In genomic region chr20:48217191-48217590, GRCh38 we compare ENCODE assay signal across 24 cellular contexts.
DNase-seq lines count a peak whose midpoint lies in the region; ATAC-seq and TF ChIP-seq lines count a peak whose summit lies in the region.
"Had no signal": no experiment of that assay in that cellular context is flagged by ENCODE, and none has a peak within 500 bp of the region (broad histone marks: within the 10 kb centered on the region; RNA-seq: fewer than 3 reads in every experiment).

No MANE protein-coding gene starts in this region.

- H3K27me3 ChIP-seq in neural progenitor cell (no peaks in the 10 kb centered on the region), GM23338 (ENCODE audit: insufficient read depth) (no peaks in the 10 kb centered on the region)

- H3K27ac ChIP-seq in neural progenitor cell (no peak overlapping the region), GM23338 (ENCODE audit: low read depth) (no peak overlapping the region)
- H3K27ac ChIP-seq: GM23248, PC-9 had no signal

- H3K9me3 ChIP-seq in neural progenitor cell (ENCODE audit: low read depth), result no peaks in the 10 kb centered on the region
- H3K9me3 ChIP-seq: HAP-1 had no signal

- H3K9ac ChIP-seq in neural progenitor cell, result no peak overlapping the region
- H3K9ac ChIP-seq: GM23248 had no signal

- H3K27me3 Mint-ChIP-seq in neural progenitor cell (ENCODE audit: insufficient read depth, low read depth) (peaks cover 10% of the 10 kb centered on the region), GM23338 (ENCODE audit: insufficient read depth, low read depth, poor library complexity) (peaks cover 10% of the 10 kb centered on the region)

- DNase-seq in left cardiac atrium, result no peak
- DNase-seq in left ventricle myocardium superior, result no peak
- peak; percentile 68 for DNase-seq in kidney glomerular epithelial cell (lab: John Stamatoyannopoulos, UW)
- no peak for DNase-seq in neural progenitor cell (ENCODE audit: low spot score)
- DNase-seq in GM10266 (ENCODE audit: extremely low spot score), result no peak
- no peak for DNase-seq in GM23338 (ENCODE audit: low spot score)
- DNase-seq: Calu3; DMS79 treated with DMSO at 0.1 percent for 48 hours; GM23248; Kasumi-1; NCI-H1092 treated with DMSO at 0.1 percent for 48 hours; NCI-H1436; NCI-H187; NCI-H2081 treated with DMSO at 0.1 percent for 48 hours; NCI-H446; NCI-H524 treated with DMSO at 0.1 percent for 48 hours; NCI-H82; NK-92 treated with Interleukin-12 subunit alpha and Interleukin-12 subunit beta, amount 100 ng/mL, for 24 hours; PC-9; RPMI8226; SHP77 had no signal

- H3K36me3 ChIP-seq in neural progenitor cell (no peaks in the 10 kb centered on the region), GM23338 (ENCODE audit: insufficient read depth) (no peaks in the 10 kb centered on the region)
- H3K36me3 ChIP-seq: HAP-1 had no signal

- H3F3A ChIP-seq in neural progenitor cell (ENCODE audit: low read depth), result no peaks in the 10 kb centered on the region
- no peaks in the 10 kb centered on the region for H3F3A ChIP-seq in GM23338 (replicated peaks; ENCODE audit: low read depth)

- ATAC-seq in left cardiac atrium, result peak; percentile 41 to 88
- no peak for ATAC-seq in left ventricle myocardium superior
- ATAC-seq in HG02840 (IDR thresholded peaks at IDR 0.05; ENCODE audit: low FRiP score, unreplicated experiment), result no peak
- no peak for ATAC-seq in GM23338
- ATAC-seq: HepG2 had no signal

- no peak overlapping the region for H3K4me2 ChIP-seq in neural progenitor cell
- H3K4me2 ChIP-seq in GM23338, result no peak overlapping the region
- H3K4me2 ChIP-seq: PC-9 had no signal

- no peak for TF ChIP-seq CTCF in neural progenitor cell (IDR thresholded peaks at IDR 0.05)
- no peak for TF ChIP-seq CTCF in GM10266 (IDR thresholded peaks at IDR 0.05; ENCODE audit: control insufficient read depth, insufficient read depth, low read depth, missing control alignments)
- TF ChIP-seq CTCF in GM23338 (conservative IDR thresholded peaks at IDR 0.05; ENCODE audit: low read depth in 2 of 2), result no peak

- H3K9me3 Mint-ChIP-seq in neural progenitor cell (peaks cover 2% of the 10 kb centered on the region), GM23338 (no peaks in the 10 kb centered on the region)

- H3K79me2 ChIP-seq in neural progenitor cell (ENCODE audit: low read depth) (no peaks in the 10 kb centered on the region), GM23338 (replicated peaks; ENCODE audit: insufficient read depth) (no peaks in the 10 kb centered on the region)

- no peaks in the 10 kb centered on the region for H3K9me2 ChIP-seq in GM23338 (ENCODE audit: insufficient read depth)

- peak overlapping the region; percentile 21 for H3K27ac Mint-ChIP-seq in neural progenitor cell
- H3K27ac Mint-ChIP-seq in GM23338, result no peak overlapping the region

- H3K4me1 ChIP-seq in neural progenitor cell (no peaks in the 10 kb centered on the region), GM23338 (ENCODE audit: insufficient read depth) (no peaks in the 10 kb centered on the region)
- H3K4me1 ChIP-seq: HAP-1 had no signal

- intact Hi-C loops in left cardiac atrium (cut with DNase I) (no loop called here), left ventricle myocardium superior (cut with micrococcal nuclease) (no loop called here)

- H3K36me3 Mint-ChIP-seq in neural progenitor cell, result no peaks in the 10 kb centered on the region
- no peaks in the 10 kb centered on the region; the same call in 2 of the 3 replicates for H3K36me3 Mint-ChIP-seq in GM23338 (ENCODE audit: low read depth)

- no peak overlapping the region for H3K4me3 ChIP-seq in neural progenitor cell
- no peak overlapping the region for H3K4me3 ChIP-seq in GM23338
- H3K4me3 ChIP-seq: GM23248, HAP-1, PC-9 had no signal

- no peak overlapping the region for H3K4me3 Mint-ChIP-seq in neural progenitor cell
- H3K4me3 Mint-ChIP-seq in GM23338, result no peak overlapping the region

- H3K4me1 Mint-ChIP-seq in neural progenitor cell (peaks cover 8% of the 10 kb centered on the region), GM23338 (no peaks in the 10 kb centered on the region; the same call in 2 of the 3 replicates)

- H4K20me1 ChIP-seq in neural progenitor cell (ENCODE audit: low read depth), result no peaks in the 10 kb centered on the region
- no peaks in the 10 kb centered on the region for H4K20me1 ChIP-seq in GM23338 (replicated peaks; ENCODE audit: insufficient read depth)

- H2AFZ ChIP-seq in neural progenitor cell (replicated peaks), result no peak overlapping the region
- no peak overlapping the region for H2AFZ ChIP-seq in GM23338
- H2AFZ ChIP-seq: GM23248, PC-9 had no signal

TF ChIP-seq in GM23338, 12 proteins besides CTCF, POLR2A, EP300 and RAD21 (continues in another document):
- TF ChIP-seq, protein P1, sequence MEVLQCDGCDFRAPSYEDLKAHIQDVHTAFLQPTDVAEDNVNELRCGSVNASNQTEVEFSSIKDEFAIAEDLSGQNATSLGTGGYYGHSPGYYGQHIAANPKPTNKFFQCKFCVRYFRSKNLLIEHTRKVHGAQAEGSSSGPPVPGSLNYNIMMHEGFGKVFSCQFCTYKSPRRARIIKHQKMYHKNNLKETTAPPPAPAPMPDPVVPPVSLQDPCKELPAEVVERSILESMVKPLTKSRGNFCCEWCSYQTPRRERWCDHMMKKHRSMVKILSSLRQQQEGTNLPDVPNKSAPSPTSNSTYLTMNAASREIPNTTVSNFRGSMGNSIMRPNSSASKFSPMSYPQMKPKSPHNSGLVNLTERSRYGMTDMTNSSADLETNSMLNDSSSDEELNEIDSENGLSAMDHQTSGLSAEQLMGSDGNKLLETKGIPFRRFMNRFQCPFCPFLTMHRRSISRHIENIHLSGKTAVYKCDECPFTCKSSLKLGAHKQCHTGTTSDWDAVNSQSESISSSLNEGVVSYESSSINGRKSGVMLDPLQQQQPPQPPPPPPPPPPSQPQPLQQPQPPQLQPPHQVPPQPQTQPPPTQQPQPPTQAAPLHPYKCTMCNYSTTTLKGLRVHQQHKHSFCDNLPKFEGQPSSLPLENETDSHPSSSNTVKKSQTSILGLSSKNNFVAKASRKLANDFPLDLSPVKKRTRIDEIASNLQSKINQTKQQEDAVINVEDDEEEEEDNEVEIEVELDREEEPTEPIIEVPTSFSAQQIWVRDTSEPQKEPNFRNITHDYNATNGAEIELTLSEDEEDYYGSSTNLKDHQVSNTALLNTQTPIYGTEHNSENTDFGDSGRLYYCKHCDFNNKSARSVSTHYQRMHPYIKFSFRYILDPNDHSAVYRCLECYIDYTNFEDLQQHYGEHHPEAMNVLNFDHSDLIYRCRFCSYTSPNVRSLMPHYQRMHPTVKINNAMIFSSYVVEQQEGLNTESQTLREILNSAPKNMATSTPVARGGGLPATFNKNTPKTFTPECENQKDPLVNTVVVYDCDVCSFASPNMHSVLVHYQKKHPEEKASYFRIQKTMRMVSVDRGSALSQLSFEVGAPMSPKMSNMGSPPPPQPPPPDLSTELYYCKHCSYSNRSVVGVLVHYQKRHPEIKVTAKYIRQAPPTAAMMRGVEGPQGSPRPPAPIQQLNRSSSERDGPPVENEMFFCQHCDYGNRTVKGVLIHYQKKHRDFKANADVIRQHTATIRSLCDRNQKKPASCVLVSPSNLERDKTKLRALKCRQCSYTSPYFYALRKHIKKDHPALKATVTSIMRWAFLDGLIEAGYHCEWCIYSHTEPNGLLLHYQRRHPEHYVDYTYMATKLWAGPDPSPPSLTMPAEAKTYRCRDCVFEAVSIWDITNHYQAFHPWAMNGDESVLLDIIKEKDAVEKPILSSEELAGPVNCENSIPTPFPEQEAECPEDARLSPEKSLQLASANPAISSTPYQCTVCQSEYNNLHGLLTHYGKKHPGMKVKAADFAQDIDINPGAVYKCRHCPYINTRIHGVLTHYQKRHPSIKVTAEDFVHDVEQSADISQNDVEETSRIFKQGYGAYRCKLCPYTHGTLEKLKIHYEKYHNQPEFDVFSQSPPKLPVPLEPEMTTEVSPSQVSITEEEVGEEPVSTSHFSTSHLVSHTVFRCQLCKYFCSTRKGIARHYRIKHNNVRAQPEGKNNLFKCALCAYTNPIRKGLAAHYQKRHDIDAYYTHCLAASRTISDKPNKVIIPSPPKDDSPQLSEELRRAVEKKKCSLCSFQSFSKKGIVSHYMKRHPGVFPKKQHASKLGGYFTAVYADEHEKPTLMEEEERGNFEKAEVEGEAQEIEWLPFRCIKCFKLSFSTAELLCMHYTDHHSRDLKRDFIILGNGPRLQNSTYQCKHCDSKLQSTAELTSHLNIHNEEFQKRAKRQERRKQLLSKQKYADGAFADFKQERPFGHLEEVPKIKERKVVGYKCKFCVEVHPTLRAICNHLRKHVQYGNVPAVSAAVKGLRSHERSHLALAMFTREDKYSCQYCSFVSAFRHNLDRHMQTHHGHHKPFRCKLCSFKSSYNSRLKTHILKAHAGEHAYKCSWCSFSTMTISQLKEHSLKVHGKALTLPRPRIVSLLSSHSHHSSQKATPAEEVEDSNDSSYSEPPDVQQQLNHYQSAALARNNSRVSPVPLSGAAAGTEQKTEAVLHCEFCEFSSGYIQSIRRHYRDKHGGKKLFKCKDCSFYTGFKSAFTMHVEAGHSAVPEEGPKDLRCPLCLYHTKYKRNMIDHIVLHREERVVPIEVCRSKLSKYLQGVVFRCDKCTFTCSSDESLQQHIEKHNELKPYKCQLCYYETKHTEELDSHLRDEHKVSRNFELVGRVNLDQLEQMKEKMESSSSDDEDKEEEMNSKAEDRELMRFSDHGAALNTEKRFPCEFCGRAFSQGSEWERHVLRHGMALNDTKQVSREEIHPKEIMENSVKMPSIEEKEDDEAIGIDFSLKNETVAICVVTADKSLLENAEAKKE (CRISPR knock-in tag; IDR thresholded peaks at IDR 0.05), result no peak
- TF ChIP-seq EZH2phosphoT487 (IDR thresholded peaks at IDR 0.05; ENCODE audit: unreplicated experiment) (no peak), NANOG (IDR thresholded peaks at IDR 0.05; ENCODE audit: borderline replicate concordance) (no peak), CREB1 (CRISPR knock-in tag; IDR thresholded peaks at IDR 0.05; ENCODE audit: low read depth) (no peak), ZNF114 (CRISPR knock-in tag; IDR thresholded peaks at IDR 0.05) (no peak), JUNB (IDR thresholded peaks at IDR 0.05; ENCODE audit: unreplicated experiment) (no peak)

Comparison
In these comparisons a context has a peak if more than half of its experiments do, and no peak if none do; other contexts are left out.
1. ATAC-seq: peak in left cardiac atrium (2 of 2); none in left ventricle myocardium superior (single experiment), HG02840 (single experiment) and GM23338 (single experiment).